1 cellular context compared by ENCODE assay signal in the genomic region with DNA sequence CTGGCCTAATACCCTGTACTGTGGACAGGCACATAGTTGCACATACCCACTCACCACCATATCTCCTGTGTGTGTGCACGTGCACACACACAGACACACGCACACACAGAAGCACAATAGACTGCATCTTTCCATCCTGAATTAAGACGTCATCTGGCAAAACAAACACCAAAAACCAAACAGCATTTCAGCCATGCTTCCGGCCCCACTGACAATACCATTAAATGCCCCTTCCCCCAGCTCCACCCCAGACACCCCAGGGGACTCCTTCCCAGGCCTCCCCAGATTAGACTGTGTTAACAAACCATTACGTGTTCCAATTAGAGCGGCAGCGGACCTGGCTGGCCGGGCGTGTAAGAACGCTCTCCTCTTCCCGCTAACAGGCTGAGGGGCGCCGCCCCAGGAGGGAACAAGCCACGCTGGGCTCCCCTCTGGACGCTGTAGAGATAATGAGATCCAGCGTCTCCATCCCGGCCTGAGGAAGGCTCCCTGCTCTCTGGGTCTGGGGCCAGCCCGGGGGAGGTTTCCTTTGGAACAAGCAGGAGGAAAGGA.
TF ChIP-seq lines count a peak whose summit lies in the region.

No MANE protein-coding gene starts in this region.

TF ChIP-seq in HEK293, 187 proteins besides CTCF, POLR2A, EP300 and RAD21 (continued from another document and continues in another):
- TF ChIP-seq, protein P1, sequence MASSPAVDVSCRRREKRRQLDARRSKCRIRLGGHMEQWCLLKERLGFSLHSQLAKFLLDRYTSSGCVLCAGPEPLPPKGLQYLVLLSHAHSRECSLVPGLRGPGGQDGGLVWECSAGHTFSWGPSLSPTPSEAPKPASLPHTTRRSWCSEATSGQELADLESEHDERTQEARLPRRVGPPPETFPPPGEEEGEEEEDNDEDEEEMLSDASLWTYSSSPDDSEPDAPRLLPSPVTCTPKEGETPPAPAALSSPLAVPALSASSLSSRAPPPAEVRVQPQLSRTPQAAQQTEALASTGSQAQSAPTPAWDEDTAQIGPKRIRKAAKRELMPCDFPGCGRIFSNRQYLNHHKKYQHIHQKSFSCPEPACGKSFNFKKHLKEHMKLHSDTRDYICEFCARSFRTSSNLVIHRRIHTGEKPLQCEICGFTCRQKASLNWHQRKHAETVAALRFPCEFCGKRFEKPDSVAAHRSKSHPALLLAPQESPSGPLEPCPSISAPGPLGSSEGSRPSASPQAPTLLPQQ (tag by site-specific recombination; IDR thresholded peaks at IDR 0.05) = no peak
- no peak for TF ChIP-seq ZNF292 (tag by site-specific recombination; IDR thresholded peaks at IDR 0.05; ENCODE audit: borderline replicate concordance, low read depth)
- no peak for TF ChIP-seq ZNF707 (tag by site-specific recombination; IDR thresholded peaks at IDR 0.05)
- TF ChIP-seq ZSCAN23 (tag by site-specific recombination; IDR thresholded peaks at IDR 0.05) = no peak
- TF ChIP-seq ZFP37 (tag by site-specific recombination; IDR thresholded peaks at IDR 0.05) = no peak
- TF ChIP-seq ZNF266 (tag by site-specific recombination; IDR thresholded peaks at IDR 0.05; ENCODE audit: low read depth) = no peak
- no peak for TF ChIP-seq ZNF529 (tag by site-specific recombination; IDR thresholded peaks at IDR 0.05; ENCODE audit: insufficient replicate concordance)
- TF ChIP-seq ZNF311 (tag by site-specific recombination; IDR thresholded peaks at IDR 0.05; ENCODE audit: borderline replicate concordance) = no peak
- TF ChIP-seq BCL11A (tag by site-specific recombination; IDR thresholded peaks at IDR 0.05; ENCODE audit: low read depth) = no peak
- TF ChIP-seq ZNF701 (tag by site-specific recombination; IDR thresholded peaks at IDR 0.05) = no peak
- peak; percentile 61; the same call in 1 of the 2 replicates for TF ChIP-seq ZBTB21 (tag by site-specific recombination; IDR thresholded peaks at IDR 0.05)
- TF ChIP-seq KLF1 (tag by site-specific recombination; IDR thresholded peaks at IDR 0.05) = peak; percentile 53; the same call in 1 of the 2 replicates
- TF ChIP-seq, protein P2, sequence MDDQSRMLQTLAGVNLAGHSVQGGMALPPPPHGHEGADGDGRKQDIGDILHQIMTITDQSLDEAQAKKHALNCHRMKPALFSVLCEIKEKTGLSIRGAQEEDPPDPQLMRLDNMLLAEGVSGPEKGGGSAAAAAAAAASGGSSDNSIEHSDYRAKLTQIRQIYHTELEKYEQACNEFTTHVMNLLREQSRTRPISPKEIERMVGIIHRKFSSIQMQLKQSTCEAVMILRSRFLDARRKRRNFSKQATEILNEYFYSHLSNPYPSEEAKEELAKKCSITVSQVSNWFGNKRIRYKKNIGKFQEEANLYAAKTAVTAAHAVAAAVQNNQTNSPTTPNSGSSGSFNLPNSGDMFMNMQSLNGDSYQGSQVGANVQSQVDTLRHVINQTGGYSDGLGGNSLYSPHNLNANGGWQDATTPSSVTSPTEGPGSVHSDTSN (CRISPR knock-in tag; IDR thresholded peaks at IDR 0.05) = no peak
- TF ChIP-seq ZNF660 (tag by site-specific recombination; IDR thresholded peaks at IDR 0.05) = no peak
- no peak for TF ChIP-seq GLI4 (tag by site-specific recombination; IDR thresholded peaks at IDR 0.05)
- no peak for TF ChIP-seq ZNF623 (tag by site-specific recombination; IDR thresholded peaks at IDR 0.05)
- no peak for TF ChIP-seq ZNF221 (tag by site-specific recombination; IDR thresholded peaks at IDR 0.05; ENCODE audit: borderline replicate concordance)
- no peak for TF ChIP-seq SP2 (tag by site-specific recombination; IDR thresholded peaks at IDR 0.05)
- no peak for TF ChIP-seq ZNF518A (tag by site-specific recombination; conservative IDR thresholded peaks at IDR 0.05; ENCODE audit: low read depth)
- no peak for TF ChIP-seq IKZF3 (tag by site-specific recombination; IDR thresholded peaks at IDR 0.05)
- TF ChIP-seq ZFP3 (tag by site-specific recombination; IDR thresholded peaks at IDR 0.05; ENCODE audit: low read depth) = no peak
- TF ChIP-seq MEIS1 (CRISPR knock-in tag; IDR thresholded peaks at IDR 0.05; ENCODE audit: borderline replicate concordance) = no peak
- TF ChIP-seq ZNF521 (tag by site-specific recombination; IDR thresholded peaks at IDR 0.05) = no peak
- TF ChIP-seq ZNF580 (tag by site-specific recombination; IDR thresholded peaks at IDR 0.05) = no peak
- TF ChIP-seq ZSCAN30 (tag by site-specific recombination; IDR thresholded peaks at IDR 0.05) = no peak
- TF ChIP-seq ZNF792 (tag by site-specific recombination; IDR thresholded peaks at IDR 0.05) = no peak
- TF ChIP-seq ZNF335 (tag by site-specific recombination; conservative IDR thresholded peaks at IDR 0.05) = no peak
- peak; percentile 48; the same call in 1 of the 2 replicates for TF ChIP-seq KLF17 (tag by site-specific recombination; IDR thresholded peaks at IDR 0.05)
- no peak for TF ChIP-seq ZFHX2 (tag by site-specific recombination; conservative IDR thresholded peaks at IDR 0.05)
- no peak for TF ChIP-seq SETDB1 (IDR thresholded peaks at IDR 0.05; ENCODE audit: insufficient read length, low read length)
- no peak for TF ChIP-seq KLF16 (tag by site-specific recombination; IDR thresholded peaks at IDR 0.05)
- TF ChIP-seq ZXDB (tag by site-specific recombination; IDR thresholded peaks at IDR 0.05) = no peak
- no peak for TF ChIP-seq OVOL3 (tag by site-specific recombination; IDR thresholded peaks at IDR 0.05)
- TF ChIP-seq ZNF132 (tag by site-specific recombination; IDR thresholded peaks at IDR 0.05; ENCODE audit: borderline replicate concordance) = no peak
- TF ChIP-seq ZBTB48 (tag by site-specific recombination; IDR thresholded peaks at IDR 0.05) = no peak
- TF ChIP-seq ZNF146 (tag by site-specific recombination; IDR thresholded peaks at IDR 0.05) = no peak
- no peak for TF ChIP-seq ZNF23 (tag by site-specific recombination; IDR thresholded peaks at IDR 0.05; ENCODE audit: borderline replicate concordance)
- TF ChIP-seq ZNF626 (tag by site-specific recombination; IDR thresholded peaks at IDR 0.05) = no peak
- TF ChIP-seq ZBTB17 (tag by site-specific recombination; IDR thresholded peaks at IDR 0.05) = no peak
- TF ChIP-seq SP3 (tag by site-specific recombination; IDR thresholded peaks at IDR 0.05) = no peak
- no peak for TF ChIP-seq ZNF544 (tag by site-specific recombination; IDR thresholded peaks at IDR 0.05)
- TF ChIP-seq PRDM6 (tag by site-specific recombination; IDR thresholded peaks at IDR 0.05) = no peak
- no peak for TF ChIP-seq HOXA7 (CRISPR knock-in tag; IDR thresholded peaks at IDR 0.05; ENCODE audit: borderline replicate concordance)
- no peak for TF ChIP-seq ZNF155 (tag by site-specific recombination; IDR thresholded peaks at IDR 0.05)
- no peak for TF ChIP-seq ZNF785 (tag by site-specific recombination; IDR thresholded peaks at IDR 0.05)
- TF ChIP-seq ZBTB26 (tag by site-specific recombination; optimal IDR thresholded peaks at IDR 0.05) = no peak
- TF ChIP-seq, protein P3, sequence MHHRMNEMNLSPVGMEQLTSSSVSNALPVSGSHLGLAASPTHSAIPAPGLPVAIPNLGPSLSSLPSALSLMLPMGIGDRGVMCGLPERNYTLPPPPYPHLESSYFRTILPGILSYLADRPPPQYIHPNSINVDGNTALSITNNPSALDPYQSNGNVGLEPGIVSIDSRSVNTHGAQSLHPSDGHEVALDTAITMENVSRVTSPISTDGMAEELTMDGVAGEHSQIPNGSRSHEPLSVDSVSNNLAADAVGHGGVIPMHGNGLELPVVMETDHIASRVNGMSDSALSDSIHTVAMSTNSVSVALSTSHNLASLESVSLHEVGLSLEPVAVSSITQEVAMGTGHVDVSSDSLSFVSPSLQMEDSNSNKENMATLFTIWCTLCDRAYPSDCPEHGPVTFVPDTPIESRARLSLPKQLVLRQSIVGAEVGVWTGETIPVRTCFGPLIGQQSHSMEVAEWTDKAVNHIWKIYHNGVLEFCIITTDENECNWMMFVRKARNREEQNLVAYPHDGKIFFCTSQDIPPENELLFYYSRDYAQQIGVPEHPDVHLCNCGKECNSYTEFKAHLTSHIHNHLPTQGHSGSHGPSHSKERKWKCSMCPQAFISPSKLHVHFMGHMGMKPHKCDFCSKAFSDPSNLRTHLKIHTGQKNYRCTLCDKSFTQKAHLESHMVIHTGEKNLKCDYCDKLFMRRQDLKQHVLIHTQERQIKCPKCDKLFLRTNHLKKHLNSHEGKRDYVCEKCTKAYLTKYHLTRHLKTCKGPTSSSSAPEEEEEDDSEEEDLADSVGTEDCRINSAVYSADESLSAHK (tag by site-specific recombination; IDR thresholded peaks at IDR 0.05) = no peak
- no peak for TF ChIP-seq SCRT2 (tag by site-specific recombination; IDR thresholded peaks at IDR 0.05)
- no peak for TF ChIP-seq BCL11B (tag by site-specific recombination; IDR thresholded peaks at IDR 0.05; ENCODE audit: low read depth)
- no peak for TF ChIP-seq ZNF513 (tag by site-specific recombination; IDR thresholded peaks at IDR 0.05)
- TF ChIP-seq ZNF350 (tag by site-specific recombination; IDR thresholded peaks at IDR 0.05) = no peak
- no peak for TF ChIP-seq ZNF223 (tag by site-specific recombination; IDR thresholded peaks at IDR 0.05)
